Comparison of ENCODE assay signal across 24 cellular contexts in genomic region chr9:32045513-32045912, GRCh38.
"Had no signal": no experiment of that assay in that cellular context is flagged by ENCODE, and none has a peak within 500 bp of the region (broad histone marks: within the 10 kb centered on the region; RNA-seq: fewer than 3 reads in every experiment).

No MANE protein-coding gene starts in this region.

- H3K9me3 ChIP-seq: stomach, suprapubic skin, testis, thoracic aorta, thyroid gland, tibial artery, tibial nerve, transverse colon, upper lobe of left lung, upper lobe of right lung, uterus, vagina had no signal

- H3K4me3 ChIP-seq: stomach, suprapubic skin, testis, thoracic aorta, thyroid gland, tibial artery, tibial nerve, transverse colon, upper lobe of left lung, upper lobe of right lung, uterus, vagina had no signal

- H3K36me3 ChIP-seq: stomach, suprapubic skin, thoracic aorta, thyroid gland, tibial artery, tibial nerve, transverse colon, upper lobe of left lung, upper lobe of right lung, uterus, vagina had no signal

- H3K27ac ChIP-seq: stomach, suprapubic skin, testis, thoracic aorta, thyroid gland, tibial artery, tibial nerve, transverse colon, upper lobe of left lung, upper lobe of right lung, uterus, vagina had no signal

- H3K27me3 ChIP-seq: stomach, suprapubic skin, testis, thyroid gland, tibial artery, tibial nerve, transverse colon, upper lobe of left lung, upper lobe of right lung, uterus, vagina had no signal

- DNase-seq: stimulated activated CD4-positive, alpha-beta T cell treated with anti-CD3 and anti-CD28 coated beads, Interleukin-2, amount 100 ng/mL, for 48 hours; stimulated activated CD4-positive, alpha-beta T cell treated with anti-CD3 and anti-CD28 coated beads, Interleukin-4, amount 100 ng/mL, for 1 hour; stimulated activated CD4-positive, alpha-beta T cell treated with anti-CD3 and anti-CD28 coated beads, Interleukin-4, amount 100 ng/mL, for 24 hours; stimulated activated CD4-positive, alpha-beta T cell treated with anti-CD3 and anti-CD28 coated beads, Interleukin-4, amount 100 ng/mL, for 4 hours; stimulated activated CD8-positive, alpha-beta memory T cell treated with anti-CD3 and anti-CD28 coated beads, Interleukin-4, amount 100 ng/mL, for 48 hours; stimulated activated naive B cell treated with anti-CD40 and anti-IgM and Interleukin-4, amounts not matched to agents 10 μg/mL and 1 μg/mL and 100 μg/mL, for 72 hours; stimulated activated naive CD4-positive, alpha-beta T cell; stimulated activated naive CD4-positive, alpha-beta T cell treated with Interleukin-2 at 50 U/mL for 16 hours; stimulated activated naive CD8-positive, alpha-beta T cell treated with anti-CD3 and anti-CD28 coated beads, Interleukin-15, amount 100 ng/mL, for 72 hours; stimulated activated naive CD8-positive, alpha-beta T cell treated with anti-CD3 and anti-CD28 coated beads, Interleukin-15, Interleukin-2, amounts not matched to agents 100 U/mL and 50 U/mL, for 24 hours; stomach; substantia nigra; testis; thyroid gland; tibial artery; transverse colon; trophoblast cell; upper lobe of left lung; upper lobe of right lung; uterus had no signal
